Comparison of ENCODE assay signal across 10 cellular contexts in genomic region chr14:55122441-55122986, GRCh38. TPM values are rescaled to one million over a fixed set of nuclear protein-coding genes. Genes with fewer than 3 reads are reported as not detected.
A peak's percentile ranks its signal among the peaks of the same experiment; 100 is the strongest.
DNase-seq lines count a peak whose midpoint lies in the region; ATAC-seq and TF ChIP-seq lines count a peak whose summit lies in the region.
"Had no signal": no experiment of that assay in that cellular context is flagged by ENCODE, and none has a peak within 500 bp of the region (broad histone marks: within the 10 kb centered on the region; RNA-seq: fewer than 3 reads in every experiment).

No MANE protein-coding gene starts in this region.

- ATAC-seq in body of pancreas (peak; percentile 93), left lobe of liver (peak; percentile 32), GM19467 (IDR thresholded peaks at IDR 0.05; ENCODE audit: unreplicated experiment) (no peak)

- peak; percentile 23 for TF ChIP-seq EP300 in transverse colon (IDR thresholded peaks at IDR 0.05; ENCODE audit: low read depth)

- no peak for TF ChIP-seq POLR2A in body of pancreas (IDR thresholded peaks at IDR 0.05)
- TF ChIP-seq POLR2A in transverse colon (IDR thresholded peaks at IDR 0.05), result peak; percentile 56

- DNase-seq in DMS153 (lab: John Stamatoyannopoulos, UW) (peak; percentile 10), DMS153 treated with DMSO at 0.1 percent for 48 hours (lab: John Stamatoyannopoulos, UW; ENCODE audit: unreplicated experiment) (no peak), body of pancreas (peak; percentile 73 to 86 (median 79)), left lobe of liver (ENCODE audit: low spot score) (no peak), transverse colon (peak; percentile 91), GM20000 (ENCODE audit: low spot score) (no peak), NCI-H2081 treated with DMSO at 0.1 percent for 48 hours (lab: John Stamatoyannopoulos, UW) (no peak)
- DNase-seq: NCI-H187 treated with DMSO at 0.1 percent for 48 hours, psoas muscle had no signal

- H3K4me1 ChIP-seq in body of pancreas (peaks cover 22% of the 10 kb centered on the region), transverse colon (peaks cover 22 to 97% (median 65%) of the 10 kb centered on the region in 4 donors)

- H3K9me3 ChIP-seq in body of pancreas, result no peaks in the 10 kb centered on the region
- no peaks in the 10 kb centered on the region for H3K9me3 ChIP-seq in transverse colon
- H3K9me3 ChIP-seq: psoas muscle had no signal

- H3K27ac ChIP-seq in body of pancreas (peak overlapping the region; percentile 54 to 68 (median 62)), transverse colon (peak overlapping the region; percentile 93 to 99 (median 98))
- H3K27ac ChIP-seq: psoas muscle had no signal

- WGBS in body of pancreas, 2 donors, result 11 to 17% methylated on average over 8 of the region's 8 CpGs
- WGBS in transverse colon (ENCODE audit: low coverage in 1 of 2), 2 donors, result 31 to 36% methylated on average over 7 to 8 of the region's 8 CpGs

- no peaks in the 10 kb centered on the region for H3K36me3 ChIP-seq in body of pancreas (replicated peaks in 1 of 2; ENCODE audit: insufficient read depth in 1 of 2, low read depth in 2 of 2)
- H3K36me3 ChIP-seq in transverse colon, result no peaks in the 10 kb centered on the region

- intact Hi-C loops in body of pancreas (cut with DNase I), result no loop called here
- intact Hi-C loops in transverse colon (cut with DNase I; ENCODE audit: low total_unique reads), result no loop called here

- in situ Hi-C loops in transverse colon (cut with MboI; ENCODE audit: low pct_ligation_motif_present in 1 of 4, low pct_unique_long_range_greater_than_20kb in 1 of 4, low sequenced_read_pairs in 3 of 4), result no loop called here

- no peak for TF ChIP-seq CTCF in body of pancreas (IDR thresholded peaks at IDR 0.05)
- TF ChIP-seq CTCF in transverse colon (IDR thresholded peaks at IDR 0.05), result no peak
- no peak for TF ChIP-seq CTCF in GM20000 (IDR thresholded peaks at IDR 0.05; ENCODE audit: extremely low read depth, missing control alignments)

- H3K4me3 ChIP-seq in body of pancreas (no peak overlapping the region), transverse colon (peak overlapping the region in 1 of 4 donors; percentile 1)
- H3K4me3 ChIP-seq: psoas muscle had no signal

- no peaks in the 10 kb centered on the region for H3K27me3 ChIP-seq in body of pancreas
- H3K27me3 ChIP-seq in transverse colon, result no peaks in the 10 kb centered on the region

RNA-seq across cellular contexts. Expression of gene LGALS3, which starts 6.5 kb away (rescaled TPM):
- total RNA-seq in body of pancreas (100 to 1,000 TPM in 1 of 2 donors, 10 to 100 TPM in 1; 53.4 to 145 TPM), left lobe of liver (3.9 TPM), transverse colon (1,000 to 10,000 TPM in 3 of 4 donors, 100 to 1,000 TPM in 1; 388 to 2,805 (median 1,702) TPM)

Comparison
In these comparisons a context has a peak if more than half of its experiments do, and no peak if none do; other contexts are left out.
1. DNase-seq: peak in DMS153 (single experiment), body of pancreas (4 of 4) and transverse colon (single experiment); none in DMS153 treated with DMSO at 0.1 percent for 48 hours (single experiment), left lobe of liver (single experiment), GM20000 (single experiment) and NCI-H2081 treated with DMSO at 0.1 percent for 48 hours (single experiment).
2. RNA of gene LGALS3, which starts 6.5 kb away (total RNA-seq): 388 to 2,805 TPM in transverse colon and 53.4 to 145 TPM in body of pancreas; 3.9 TPM in left lobe of liver (single experiment); every median in the first group is over 10 times any median in the second.